Comparison of ENCODE assay signal across 1 cellular context in genomic region chr11:84056696-84057095, GRCh38.
TF ChIP-seq lines count a peak whose summit lies in the region.

No MANE protein-coding gene starts in this region.

TF ChIP-seq in HepG2, 621 proteins besides CTCF, POLR2A, EP300 and RAD21 (continued from another document):
- no peak for TF ChIP-seq THAP8 (CRISPR knock-in tag; IDR thresholded peaks at IDR 0.05; ENCODE audit: borderline replicate concordance)
- TF ChIP-seq ZBTB1 (CRISPR knock-in tag; IDR thresholded peaks at IDR 0.05; ENCODE audit: borderline replicate concordance): no peak
- no peak for TF ChIP-seq ZNF503 (CRISPR knock-in tag; IDR thresholded peaks at IDR 0.05)
- no peak for TF ChIP-seq ZNF383 (CRISPR knock-in tag; IDR thresholded peaks at IDR 0.05; ENCODE audit: borderline replicate concordance)
- TF ChIP-seq ATF1 (CRISPR knock-in tag; IDR thresholded peaks at IDR 0.05): no peak
- no peak for TF ChIP-seq ZBTB2 (CRISPR knock-in tag; IDR thresholded peaks at IDR 0.05; ENCODE audit: low read depth)
- TF ChIP-seq MTA3 (CRISPR knock-in tag; IDR thresholded peaks at IDR 0.05): no peak
- no peak for TF ChIP-seq ZNF646 (CRISPR knock-in tag; IDR thresholded peaks at IDR 0.05)
- TF ChIP-seq CEBPB (IDR thresholded peaks at IDR 0.05; ENCODE audit: borderline replicate concordance, low read depth, low read length): peak; percentile 49; the same call in 1 of the 2 replicates
- TF ChIP-seq ZNF232 (CRISPR knock-in tag; IDR thresholded peaks at IDR 0.05; ENCODE audit: borderline replicate concordance): no peak
- no peak for TF ChIP-seq THAP11 (CRISPR knock-in tag; IDR thresholded peaks at IDR 0.05)
- no peak for TF ChIP-seq ZNF256 (CRISPR knock-in tag; conservative IDR thresholded peaks at IDR 0.05)
- no peak for TF ChIP-seq ZNF512 (CRISPR knock-in tag; IDR thresholded peaks at IDR 0.05)
- TF ChIP-seq ZNF451 (CRISPR knock-in tag; IDR thresholded peaks at IDR 0.05): no peak
- no peak for TF ChIP-seq JARID2 (CRISPR knock-in tag; IDR thresholded peaks at IDR 0.05; ENCODE audit: insufficient replicate concordance)
TF ChIP-seq in HepG2: peak in this region for 3.
